Comparison of ENCODE assay signal across 10 cellular contexts in the genomic region with DNA sequence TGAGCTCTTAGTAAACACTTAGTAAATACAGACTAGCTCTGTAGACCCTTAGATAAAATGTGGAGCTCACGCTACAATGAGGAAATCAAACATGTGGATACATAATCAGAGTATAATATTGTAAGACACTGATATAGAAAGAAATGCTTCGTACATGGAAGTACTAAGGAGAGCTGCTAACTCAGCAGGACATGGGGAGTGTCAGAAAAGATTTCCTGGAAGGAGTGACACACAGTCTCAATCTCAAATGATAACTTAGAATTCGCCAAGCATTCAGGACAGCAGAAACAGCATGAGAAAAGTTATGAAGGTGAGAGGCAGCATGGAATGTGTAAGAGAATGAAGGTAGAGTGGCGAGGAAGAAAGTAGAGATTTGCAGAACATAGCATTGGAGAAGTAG.
"Had no signal": no experiment of that assay in that cellular context is flagged by ENCODE, and none has a peak within 500 bp of the region (broad histone marks: within the 10 kb centered on the region; RNA-seq: fewer than 3 reads in every experiment).

No MANE protein-coding gene starts in this region.

- H3K4me3 Mint-ChIP-seq: GM23338, H9, HFFc6 had no signal

- H3K9me3 Mint-ChIP-seq: GM23338, H9, HFFc6 had no signal

- H3K27ac Mint-ChIP-seq: GM23338, H9, HFFc6 had no signal

- H3K4me2 ChIP-seq: GM23338 had no signal

- ATAC-seq: GM23338, HCT116 had no signal

- H3K27ac ChIP-seq: GM23248 had no signal

- DNase-seq: GM23248, GOT3, H7, H9, HCEC 1CT, HFFc6 had no signal

- FAIRE-seq: H1 had no signal

- H3K4me1 ChIP-seq: HAP-1 had no signal

- H3K9me3 ChIP-seq: HAP-1 had no signal

- H3K4me3 ChIP-seq: GM23248, GM23338, HAP-1 had no signal
